In the genomic region with DNA sequence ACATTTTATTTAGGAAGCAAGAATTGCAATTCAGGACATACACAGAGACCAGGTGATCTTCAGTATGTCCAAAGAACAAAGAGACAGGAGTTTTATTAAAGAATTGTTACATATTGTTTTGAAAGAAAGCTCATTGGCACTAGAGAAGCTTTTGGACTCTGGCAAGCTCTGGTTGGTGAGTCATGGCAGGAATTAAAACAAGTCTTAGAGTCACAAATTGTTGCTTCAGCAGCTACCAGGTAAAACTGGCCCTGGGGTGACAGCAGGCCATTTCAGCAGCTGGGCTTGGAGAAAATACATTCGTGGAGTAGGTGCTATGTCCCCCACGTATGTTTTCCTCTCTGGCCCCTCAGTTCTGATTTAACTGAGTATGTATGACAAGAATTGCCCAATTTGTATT, we compare ENCODE assay signal across 18 cellular contexts. TPM values are rescaled to one million over a fixed set of nuclear protein-coding genes. Genes with fewer than 3 reads are reported as not detected.
DNase-seq lines count a peak whose midpoint lies in the region; ATAC-seq and TF ChIP-seq lines count a peak whose summit lies in the region.
"Had no signal": no experiment of that assay in that cellular context is flagged by ENCODE, and none has a peak within 500 bp of the region (broad histone marks: within the 10 kb centered on the region; RNA-seq: fewer than 3 reads in every experiment).

No MANE protein-coding gene starts in this region.

- DNase-seq in DMS 273 (lab: John Stamatoyannopoulos, UW; ENCODE audit: unreplicated experiment) (peak; percentile 7), DMS 273 treated with DMSO at 0.1 percent for 48 hours (lab: John Stamatoyannopoulos, UW) (no peak), epithelial cell of esophagus (ENCODE audit: low read depth) (peak; percentile 77), iris pigment epithelial cell (ENCODE audit: low read depth) (peak; percentile 16), lower leg skin (ENCODE audit: low spot score in 2 of 2) (no peak), ecto neural progenitor cell (ENCODE audit: low spot score) (no peak), coronary artery (ENCODE audit: low spot score) (no peak)
- DNase-seq: Calu3; CD4-positive, alpha-beta memory T cell; DMS79 treated with DMSO at 0.1 percent for 48 hours; GDM1; GOT3; HFFc6; NCI-H187 treated with DMSO at 0.1 percent for 48 hours; NK-92 treated with Interleukin-12 subunit alpha and Interleukin-12 subunit beta, amount 100 ng/mL, for 24 hours had no signal

- ATAC-seq in HG02885 (IDR thresholded peaks at IDR 0.05; ENCODE audit: poor library complexity, unreplicated experiment) = no peak

- intact Hi-C loops in lower leg skin (cut with DNase I; ENCODE audit: low total_unique reads) = no loop called here

- no peak for TF ChIP-seq POLR2A in lower leg skin (IDR thresholded peaks at IDR 0.05)

- TF ChIP-seq CTCF in epithelial cell of esophagus (IDR thresholded peaks at IDR 0.05; ENCODE audit: insufficient read depth, low read depth, low read length, missing control alignments) = no peak
- no peak for TF ChIP-seq CTCF in lower leg skin (IDR thresholded peaks at IDR 0.05)
- no peak for TF ChIP-seq CTCF in coronary artery (IDR thresholded peaks at IDR 0.05)

- WGBS in lower leg skin, 2 donors = 26 to 59% methylated on average over 2 of the region's 2 CpGs

- no peak overlapping the region for H3K27ac ChIP-seq in coronary artery
- H3K27ac ChIP-seq: 22Rv1, RWPE1 had no signal

- no peak overlapping the region for H3K4me3 ChIP-seq in epithelial cell of esophagus (ENCODE audit: low read length)
- H3K4me3 ChIP-seq in lower leg skin (ENCODE audit: low read depth, poor library complexity, severe bottlenecking) = no peak overlapping the region
- no peak overlapping the region for H3K4me3 ChIP-seq in coronary artery

RNA-seq across cellular contexts. Expression of a gene that starts 58.8 kb away (rescaled TPM):
- total RNA-seq in lower leg skin = 10 to 100 TPM in 3 of 4 donors, 1 to 10 TPM in 1; 6.1 to 16.6 (median 10.6) TPM

Comparison
In these comparisons a context has a peak if more than half of its experiments do, and no peak if none do; other contexts are left out.
1. DNase-seq: peak in DMS 273 (single experiment), epithelial cell of esophagus (single experiment) and iris pigment epithelial cell (single experiment); none in DMS 273 treated with DMSO at 0.1 percent for 48 hours (single experiment), lower leg skin (0 of 2), ecto neural progenitor cell (single experiment) and coronary artery (single experiment).